Comparison of ENCODE assay signal across 17 cellular contexts in the genomic region with DNA sequence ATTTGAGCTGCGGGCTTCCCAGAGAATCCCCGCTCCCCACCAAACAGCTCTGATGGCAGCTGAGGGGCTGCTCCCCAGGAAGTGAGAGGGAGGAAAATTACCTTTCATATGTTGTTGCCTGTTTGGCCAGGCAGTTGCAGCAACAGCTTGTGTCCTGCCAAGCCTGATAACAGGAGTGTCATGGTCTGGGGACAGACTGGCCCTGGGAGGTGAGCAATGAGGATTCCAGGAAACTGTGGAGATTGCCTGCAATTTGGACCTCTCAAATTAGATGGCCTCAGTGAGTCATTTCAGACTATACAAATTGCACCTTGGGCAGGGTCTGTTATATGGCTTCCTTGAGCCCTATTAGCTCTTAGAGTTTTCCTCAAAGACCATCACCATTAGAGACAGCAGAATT.
DNase-seq lines count a peak whose midpoint lies in the region; ATAC-seq and TF ChIP-seq lines count a peak whose summit lies in the region.
"Had no signal": no experiment of that assay in that cellular context is flagged by ENCODE, and none has a peak within 500 bp of the region (broad histone marks: within the 10 kb centered on the region; RNA-seq: fewer than 3 reads in every experiment).

No MANE protein-coding gene starts in this region.

- intact Hi-C loops in left cardiac atrium (cut with DNase I), result loop anchor here in 1 of 2 donors (5.0 kb wide), 1 partner anchor 153 kb away; no protein-coding TSS in a partner anchor

- POLR2A ChIA-PET in WTC11 (lab: Charles Lee), result no interaction called here

- peaks cover 5% of the 10 kb centered on the region; the same call in 1 of the 2 replicates for H3K4me1 Mint-ChIP-seq in WTC11

- H3K27me3 Mint-ChIP-seq in WTC11 (ENCODE audit: low read depth), result no peaks in the 10 kb centered on the region

- H3K9me3 Mint-ChIP-seq in WTC11, result peaks cover 33% of the 10 kb centered on the region

- H3K36me3 Mint-ChIP-seq in WTC11, result peaks cover 3% of the 10 kb centered on the region; the same call in 1 of the 2 replicates

- ATAC-seq in WTC11 (peak; percentile 60), left cardiac atrium (peak; percentile 62 to 69), omental fat pad (ENCODE audit: low FRiP score) (no peak), GM18520 (IDR thresholded peaks at IDR 0.05; ENCODE audit: unreplicated experiment) (no peak)
- ATAC-seq: GM23338 had no signal

- no peak overlapping the region for H3K4me3 Mint-ChIP-seq in WTC11
- H3K4me3 Mint-ChIP-seq: GM23338, HFFc6 had no signal

- peak; percentile 19 for DNase-seq in DMS53 (lab: John Stamatoyannopoulos, UW)
- DNase-seq in DMS53 treated with DMSO at 0.1 percent for 48 hours (lab: John Stamatoyannopoulos, UW; ENCODE audit: unreplicated experiment), result no peak
- peak; percentile 31 for DNase-seq in DMS 273 (lab: John Stamatoyannopoulos, UW; ENCODE audit: unreplicated experiment)
- no peak for DNase-seq in WTC11 (ENCODE audit: low spot score)
- no peak for DNase-seq in left cardiac atrium
- no peak for DNase-seq in EL
- DNase-seq in omental fat pad (ENCODE audit: low spot score), result no peak
- DNase-seq: 8988T, GF-D8, HFFc6, KBM-7, NCI-H146, NCI-H2081 treated with DMSO at 0.1 percent for 48 hours, NCI-H345, NCI-H748 treated with DMSO at 0.1 percent for 48 hours had no signal

- no peak overlapping the region for H3K27ac Mint-ChIP-seq in WTC11
- H3K27ac Mint-ChIP-seq: GM23338, HFFc6 had no signal

- no peak for TF ChIP-seq CTCF in WTC11 (IDR thresholded peaks at IDR 0.05)
- no peak for TF ChIP-seq CTCF in omental fat pad (IDR thresholded peaks at IDR 0.05)

- CTCF ChIA-PET in WTC11 (lab: Charles Lee), result interaction anchor here (0.7 to 1.4 kb wide), 4 partner anchors 9 to 64 kb away, joined by 3 to 7 read pairs (median 4); no protein-coding TSS in a partner anchor

TF ChIP-seq in WTC11, 78 proteins besides CTCF, POLR2A, EP300 and RAD21:
- TF ChIP-seq, protein P1, sequence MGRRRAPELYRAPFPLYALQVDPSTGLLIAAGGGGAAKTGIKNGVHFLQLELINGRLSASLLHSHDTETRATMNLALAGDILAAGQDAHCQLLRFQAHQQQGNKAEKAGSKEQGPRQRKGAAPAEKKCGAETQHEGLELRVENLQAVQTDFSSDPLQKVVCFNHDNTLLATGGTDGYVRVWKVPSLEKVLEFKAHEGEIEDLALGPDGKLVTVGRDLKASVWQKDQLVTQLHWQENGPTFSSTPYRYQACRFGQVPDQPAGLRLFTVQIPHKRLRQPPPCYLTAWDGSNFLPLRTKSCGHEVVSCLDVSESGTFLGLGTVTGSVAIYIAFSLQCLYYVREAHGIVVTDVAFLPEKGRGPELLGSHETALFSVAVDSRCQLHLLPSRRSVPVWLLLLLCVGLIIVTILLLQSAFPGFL (CRISPR knock-in tag; IDR thresholded peaks at IDR 0.05; ENCODE audit: borderline replicate concordance), result no peak
- TF ChIP-seq, protein P2, sequence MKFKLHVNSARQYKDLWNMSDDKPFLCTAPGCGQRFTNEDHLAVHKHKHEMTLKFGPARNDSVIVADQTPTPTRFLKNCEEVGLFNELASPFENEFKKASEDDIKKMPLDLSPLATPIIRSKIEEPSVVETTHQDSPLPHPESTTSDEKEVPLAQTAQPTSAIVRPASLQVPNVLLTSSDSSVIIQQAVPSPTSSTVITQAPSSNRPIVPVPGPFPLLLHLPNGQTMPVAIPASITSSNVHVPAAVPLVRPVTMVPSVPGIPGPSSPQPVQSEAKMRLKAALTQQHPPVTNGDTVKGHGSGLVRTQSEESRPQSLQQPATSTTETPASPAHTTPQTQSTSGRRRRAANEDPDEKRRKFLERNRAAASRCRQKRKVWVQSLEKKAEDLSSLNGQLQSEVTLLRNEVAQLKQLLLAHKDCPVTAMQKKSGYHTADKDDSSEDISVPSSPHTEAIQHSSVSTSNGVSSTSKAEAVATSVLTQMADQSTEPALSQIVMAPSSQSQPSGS (CRISPR knock-in tag; IDR thresholded peaks at IDR 0.05; ENCODE audit: borderline replicate concordance, low read depth), result no peak
- no peak for TF ChIP-seq KAT7 (CRISPR knock-in tag; IDR thresholded peaks at IDR 0.05; ENCODE audit: borderline replicate concordance)
- no peak for TF ChIP-seq NFE2L1 (CRISPR knock-in tag; IDR thresholded peaks at IDR 0.05)
- TF ChIP-seq OVOL2 (CRISPR knock-in tag; IDR thresholded peaks at IDR 0.05; ENCODE audit: borderline replicate concordance), result no peak
- TF ChIP-seq, protein P3, sequence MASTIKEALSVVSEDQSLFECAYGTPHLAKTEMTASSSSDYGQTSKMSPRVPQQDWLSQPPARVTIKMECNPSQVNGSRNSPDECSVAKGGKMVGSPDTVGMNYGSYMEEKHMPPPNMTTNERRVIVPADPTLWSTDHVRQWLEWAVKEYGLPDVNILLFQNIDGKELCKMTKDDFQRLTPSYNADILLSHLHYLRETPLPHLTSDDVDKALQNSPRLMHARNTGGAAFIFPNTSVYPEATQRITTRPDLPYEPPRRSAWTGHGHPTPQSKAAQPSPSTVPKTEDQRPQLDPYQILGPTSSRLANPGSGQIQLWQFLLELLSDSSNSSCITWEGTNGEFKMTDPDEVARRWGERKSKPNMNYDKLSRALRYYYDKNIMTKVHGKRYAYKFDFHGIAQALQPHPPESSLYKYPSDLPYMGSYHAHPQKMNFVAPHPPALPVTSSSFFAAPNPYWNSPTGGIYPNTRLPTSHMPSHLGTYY (CRISPR knock-in tag; IDR thresholded peaks at IDR 0.05), result no peak

Comparison
In these comparisons a context has a peak if more than half of its experiments do, and no peak if none do; other contexts are left out.
1. DNase-seq: peak in DMS53 (single experiment) and DMS 273 (single experiment); none in DMS53 treated with DMSO at 0.1 percent for 48 hours (single experiment), WTC11 (single experiment), left cardiac atrium (single experiment), EL (single experiment) and omental fat pad (single experiment).
2. ATAC-seq: peak in WTC11 (single experiment) and left cardiac atrium (2 of 2); none in omental fat pad (single experiment) and GM18520 (single experiment).